Comparison of ENCODE assay signal across 9 cellular contexts in genomic region chr1:148432318-148432717, GRCh38. TPM values are rescaled to one million over a fixed set of nuclear protein-coding genes. Genes with fewer than 3 reads are reported as not detected.
"Had no signal": no experiment of that assay in that cellular context is flagged by ENCODE, and none has a peak within 500 bp of the region (broad histone marks: within the 10 kb centered on the region; RNA-seq: fewer than 3 reads in every experiment).

No MANE protein-coding gene starts in this region.

RNA-seq across cellular contexts. Expression of gene PPIAL4G, which starts 50.8 kb away (rescaled TPM):
- total RNA-seq: adrenal gland, ascending aorta, gastrocnemius medialis, left cardiac atrium, lower leg skin, posterior vena cava, renal cortical epithelial cell, smooth muscle cell had no signal
- polyA plus RNA-seq: SK-N-SH, smooth muscle cell had no signal
